ENCODE assay signal across 8 cellular contexts in the genomic region with DNA sequence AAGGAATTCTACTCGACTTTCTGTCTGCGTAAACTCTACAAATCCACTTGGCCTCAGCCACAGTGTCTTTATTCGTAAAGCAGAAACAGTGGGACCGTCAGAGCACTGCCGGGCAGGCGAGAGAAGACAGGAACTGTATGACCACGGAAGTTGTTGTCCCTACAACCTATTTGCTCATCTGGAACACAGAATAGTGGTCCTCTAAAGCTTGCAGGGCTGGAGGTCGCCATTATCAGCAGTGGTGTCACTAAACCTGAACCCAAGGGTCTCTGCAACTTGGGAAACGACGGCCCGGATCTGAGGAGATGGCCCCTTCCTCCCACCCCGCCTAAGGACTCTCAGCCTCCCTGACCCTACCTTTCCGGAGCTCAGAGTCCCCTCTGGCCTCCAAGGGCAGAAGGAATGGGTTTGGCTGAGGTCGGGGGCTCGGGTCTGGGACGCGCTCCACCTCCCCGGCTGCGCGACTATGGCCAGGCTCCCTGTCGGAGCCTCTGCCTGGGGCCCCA. TPM values are rescaled to one million over a fixed set of nuclear protein-coding genes. Genes with fewer than 3 reads are reported as not detected.
DNase-seq lines count a peak whose midpoint lies in the region; ATAC-seq and TF ChIP-seq lines count a peak whose summit lies in the region.

No MANE protein-coding gene starts in this region.

- peak overlapping the region; percentile 96 for H3K4me3 Mint-ChIP-seq in Calu3 (ENCODE audit: low read depth, unreplicated experiment)
- peak overlapping the region; percentile 98 for H3K4me3 Mint-ChIP-seq in activated B cell treated with CpG ODN at 0.5 μM for 24 hours

- H3K23ac ChIP-seq in trophoblast cell (ENCODE audit: low read length) = no peak overlapping the region

- H3K27me3 ChIP-seq in gastroesophageal sphincter (no peaks in the 10 kb centered on the region), trophoblast cell (ENCODE audit: insufficient read depth, low read length) (no peaks in the 10 kb centered on the region)

- H2AFZ ChIP-seq in trophoblast cell (ENCODE audit: insufficient read depth, low read length, poor library complexity) = peak overlapping the region; percentile 58

- peak overlapping the region; percentile 68 for H3K4me2 ChIP-seq in trophoblast cell (ENCODE audit: low read length)

- H4K91ac ChIP-seq in trophoblast cell (ENCODE audit: low read depth, low read length) = peak overlapping the region; percentile 78

- H2AK5ac ChIP-seq in trophoblast cell (ENCODE audit: low read length) = peak overlapping the region; percentile 53

- no peak for TF ChIP-seq POLR2A in gastroesophageal sphincter (IDR thresholded peaks at IDR 0.05)

- H3K36me3 ChIP-seq in gastroesophageal sphincter (peaks cover 0 to 17% of the 10 kb centered on the region in 2 donors), trophoblast cell (ENCODE audit: control insufficient read depth in 1 of 2, insufficient read depth in 2 of 2, low read length in 2 of 2) (no peaks in the 10 kb centered on the region)

- H3K27ac Mint-ChIP-seq in Calu3 (ENCODE audit: unreplicated experiment) (peak overlapping the region; percentile 91), activated B cell treated with CpG ODN at 0.5 μM for 24 hours (peak overlapping the region; percentile 95)

- H2BK5ac ChIP-seq in trophoblast cell (ENCODE audit: low read depth, low read length, poor library complexity) = peak overlapping the region; percentile 29

- H3K79me1 ChIP-seq in trophoblast cell (ENCODE audit: low read length) = peaks cover 10% of the 10 kb centered on the region

- no peak overlapping the region for H2BK12ac ChIP-seq in trophoblast cell (ENCODE audit: low read length)

- no peak for TF ChIP-seq CTCF in Calu3 (IDR thresholded peaks at IDR 0.05; ENCODE audit: unreplicated experiment)
- TF ChIP-seq CTCF in activated B cell treated with CpG ODN at 0.5 μM for 24 hours (IDR thresholded peaks at IDR 0.05) = no peak
- no peak for TF ChIP-seq CTCF in gastroesophageal sphincter (IDR thresholded peaks at IDR 0.05)

- H3K4me1 Mint-ChIP-seq in Calu3 (ENCODE audit: low read depth, unreplicated experiment) = peaks cover 25% of the 10 kb centered on the region
- peaks cover 43% of the 10 kb centered on the region for H3K4me1 Mint-ChIP-seq in activated B cell treated with CpG ODN at 0.5 μM for 24 hours

- H3K9me3 ChIP-seq in gastroesophageal sphincter (no peaks in the 10 kb centered on the region), trophoblast cell (ENCODE audit: insufficient read depth, low read depth, low read length) (no peaks in the 10 kb centered on the region)

- TF ChIP-seq EP300 in gastroesophageal sphincter (IDR thresholded peaks at IDR 0.05) = no peak

- H3K4me3 ChIP-seq in gastroesophageal sphincter (peak overlapping the region; percentile 94 to 95), trophoblast cell (ENCODE audit: low read depth, low read length) (peak overlapping the region; percentile 94)

- H3K27me3 Mint-ChIP-seq in Calu3 (ENCODE audit: unreplicated experiment) (no peaks in the 10 kb centered on the region), activated B cell treated with CpG ODN at 0.5 μM for 24 hours (no peaks in the 10 kb centered on the region)

- H3K18ac ChIP-seq in trophoblast cell (ENCODE audit: low read length) = peak overlapping the region; percentile 68

- H3K27ac ChIP-seq in gastroesophageal sphincter (peak overlapping the region; percentile 85 to 97 (median 96)), trophoblast cell (ENCODE audit: low read depth, low read length) (peak overlapping the region; percentile 79)

- peak overlapping the region; percentile 84 for H4K12ac ChIP-seq in trophoblast cell (ENCODE audit: low read depth, low read length)

- H3K79me2 ChIP-seq in trophoblast cell (ENCODE audit: control insufficient read depth, insufficient read depth, low read length, poor library complexity) = peaks cover 13% of the 10 kb centered on the region

- 0 to 3% methylated on average over 7 to 13 of the region's 21 CpGs for WGBS in gastroesophageal sphincter (ENCODE audit: low coverage in 1 of 2), 2 donors
- WGBS in trophoblast cell (ENCODE audit: extremely low coverage, insufficient coverage, insufficient read length) = no CpG with 5 or more reads among the region's 21 CpGs

- H3K14ac ChIP-seq in trophoblast cell (ENCODE audit: low read length) = peak overlapping the region; percentile 45

- H2BK120ac ChIP-seq in trophoblast cell (ENCODE audit: insufficient read depth, low read length, poor library complexity) = peak overlapping the region; percentile 25

- DNase-seq in Calu3 = no peak
- DNase-seq in activated B cell treated with CpG ODN at 0.5 μM for 24 hours = no peak
- DNase-seq in trophoblast cell = peak; percentile 9 to 43
- DNase-seq in NCI-H146 treated with DMSO at 0.1 percent for 48 hours (lab: John Stamatoyannopoulos, UW; ENCODE audit: unreplicated experiment) = no peak

- peak overlapping the region; percentile 91 for H4K8ac ChIP-seq in trophoblast cell (ENCODE audit: low read depth, low read length)

- ATAC-seq in HG02763 (IDR thresholded peaks at IDR 0.05; ENCODE audit: unreplicated experiment) (peak; percentile 2), activated B cell treated with CpG ODN at 0.5 μM for 24 hours (ENCODE audit: low read depth) (peak; percentile 14), gastroesophageal sphincter (no peak), HG03571 (IDR thresholded peaks at IDR 0.05; ENCODE audit: unreplicated experiment) (no peak), GM18858 (IDR thresholded peaks at IDR 0.05; ENCODE audit: unreplicated experiment) (no peak)

- intact Hi-C loops in Calu3 (cut with micrococcal nuclease; ENCODE audit: unreplicated experiment) (no loop called here), activated B cell treated with CpG ODN at 0.5 μM for 24 hours (cut with micrococcal nuclease) (loop anchor here (2.0 to 5.0 kb wide), 2 partner anchors 120 to 311 kb away; partner anchors contain the start of gene YWHAG)

- CTCF ChIA-PET in Calu3 (lab: Charles Lee) = interaction anchor here (0.7 to 1.0 kb wide), 2 partner anchors 22 to 215 kb away, joined by 3 to 4 read pairs; no protein-coding TSS in a partner anchor
- CTCF ChIA-PET in activated B cell treated with CpG ODN at 0.5 μM for 24 hours (lab: Charles Lee) = interaction anchor here (1.2 to 1.4 kb wide), 2 partner anchors 133 to 266 kb away, joined by 3 to 7 read pairs; partner anchors contain the start of gene POR

- H3K9me3 Mint-ChIP-seq in Calu3 (ENCODE audit: low read depth, unreplicated experiment) (no peaks in the 10 kb centered on the region), activated B cell treated with CpG ODN at 0.5 μM for 24 hours (no peaks in the 10 kb centered on the region)

- POLR2A ChIA-PET in activated B cell treated with CpG ODN at 0.5 μM for 24 hours (lab: Charles Lee) = interaction anchor here (0.6 to 2.3 kb wide), 13 partner anchors 9 to 1953 kb away, joined by 3 to 17 read pairs (median 3); partner anchors contain the start of genes POR, RHBDD2 and YWHAG

- H3K4me1 ChIP-seq in gastroesophageal sphincter (peaks cover 0 to 62% (median 14%) of the 10 kb centered on the region in 3 donors), trophoblast cell (ENCODE audit: control insufficient read depth in 1 of 2, insufficient read depth in 2 of 2, low read length in 2 of 2) (peaks cover 4 to 6% of the 10 kb centered on the region in 2 experiments)

- TSS peak; percentile 92 for BruUV-seq in Calu3 (replicated peaks; lab: Mats Ljungman, UMichigan)

- H3K36me3 Mint-ChIP-seq in Calu3 (ENCODE audit: insufficient read depth, unreplicated experiment) (peaks cover 36% of the 10 kb centered on the region), activated B cell treated with CpG ODN at 0.5 μM for 24 hours (ENCODE audit: low read depth) (peaks cover 33% of the 10 kb centered on the region)

- peak overlapping the region; percentile 97 for H3K9ac ChIP-seq in trophoblast cell (ENCODE audit: low read length)

- H3K4ac ChIP-seq in trophoblast cell (ENCODE audit: low read depth, low read length) = peak overlapping the region; percentile 78

RNA-seq across cellular contexts. Expression of gene STYXL1, which starts 0.4 kb away (rescaled TPM):
- 39.9 and 46.2 TPM in 2 replicates for total RNA-seq in Calu3 (2022)
- 23.1 and 28.1 TPM in 2 replicates for total RNA-seq in activated B cell treated with CpG ODN at 0.5 μM for 24 hours
- 10 to 100 TPM in 2 of 4 donors, 1 to 10 TPM in 2; 8.7 to 18.1 (median 12.5) TPM for total RNA-seq in gastroesophageal sphincter
- 36.7 and 42.0 TPM in 2 replicates for polyA plus RNA-seq in trophoblast cell (2013)

RNA-seq across cellular contexts. Expression of gene MDH2, which starts 0.5 kb away (rescaled TPM):
- total RNA-seq in Calu3 (2022) (154 and 160 TPM in 2 replicates), activated B cell treated with CpG ODN at 0.5 μM for 24 hours (120 and 125 TPM in 2 replicates), gastroesophageal sphincter (100 to 1,000 TPM in 1 of 4 donors, 10 to 100 TPM in 3; 62.7 to 120 (median 71.0) TPM)
- polyA plus RNA-seq in trophoblast cell (2013) = 208 and 212 TPM in 2 replicates

RNA-seq across cellular contexts. Expression of gene TMEM120A, which starts 53.0 kb away (rescaled TPM):
- total RNA-seq in Calu3 (2022) (19.3 and 30.8 TPM in 2 replicates), activated B cell treated with CpG ODN at 0.5 μM for 24 hours (95.6 and 104 TPM in 2 replicates), gastroesophageal sphincter (10 to 100 TPM in 3 of 4 donors, 1 to 10 TPM in 1; 6.2 to 32.4 (median 29.0) TPM)
- polyA plus RNA-seq in trophoblast cell (2013) = 25.3 and 26.7 TPM in 2 replicates

Comparison
In these comparisons a context has a peak if more than half of its experiments do, and no peak if none do; other contexts are left out.
1. DNase-seq: peak in trophoblast cell (2 of 2); none in Calu3 (single experiment), activated B cell treated with CpG ODN at 0.5 μM for 24 hours (single experiment) and NCI-H146 treated with DMSO at 0.1 percent for 48 hours (single experiment).
2. ATAC-seq: peak in HG02763 (single experiment) and activated B cell treated with CpG ODN at 0.5 μM for 24 hours (single experiment); none in gastroesophageal sphincter (single experiment), HG03571 (single experiment) and GM18858 (single experiment).